Comparison of ENCODE assay signal across 27 cellular contexts in genomic region chr11:75147191-75147874, GRCh38. TPM values are rescaled to one million over a fixed set of nuclear protein-coding genes. Genes with fewer than 3 reads are reported as not detected.
DNase-seq lines count a peak whose midpoint lies in the region; ATAC-seq and TF ChIP-seq lines count a peak whose summit lies in the region.
"Had no signal": no experiment of that assay in that cellular context is flagged by ENCODE, and none has a peak within 500 bp of the region (broad histone marks: within the 10 kb centered on the region; RNA-seq: fewer than 3 reads in every experiment).

No MANE protein-coding gene starts in this region.

- no peaks in the 10 kb centered on the region for H3K36me3 ChIP-seq in heart left ventricle
- no peaks in the 10 kb centered on the region for H3K36me3 ChIP-seq in upper lobe of right lung
- H3K36me3 ChIP-seq in neural progenitor cell: no peaks in the 10 kb centered on the region
- H3K36me3 ChIP-seq: ovary had no signal

- ATAC-seq in left cardiac atrium: peak; percentile 25 to 52
- no peak for ATAC-seq in heart left ventricle
- ATAC-seq in activated T-helper 17 cell treated with anti-CD3 and anti-CD28 coated beads, Interleukin-2, amount 50 U/mL, for 72 hours (replicated peaks): no peak
- no peak for ATAC-seq in upper lobe of right lung
- ATAC-seq: body of pancreas; natural killer cell treated with Interleukin-12 subunit alpha and Interleukin-12 subunit beta and Interleukin-15 and Interleukin-18, amount 100 ng/mL, for 72 hours; stimulated activated memory B cell treated with anti-CD40 and anti-IgM and Interleukin-4, amounts not matched to agents 10 μg/mL and 1 μg/mL and 100 μg/mL, for 72 hours; T-helper 17 cell had no signal

- no peaks in the 10 kb centered on the region for H3K79me2 ChIP-seq in neural progenitor cell (ENCODE audit: low read depth)

- H3F3A ChIP-seq in neural progenitor cell (ENCODE audit: low read depth): no peaks in the 10 kb centered on the region

- TF ChIP-seq CTCF in heart left ventricle (IDR thresholded peaks at IDR 0.05) (no peak), upper lobe of right lung (IDR thresholded peaks at IDR 0.05) (no peak), neural progenitor cell (IDR thresholded peaks at IDR 0.05) (no peak)

- H3K27ac ChIP-seq in heart left ventricle: peak overlapping the region in 1 of 12 donors; percentile 85
- peak overlapping the region; percentile 55 for H3K27ac ChIP-seq in upper lobe of right lung
- no peak overlapping the region for H3K27ac ChIP-seq in neural progenitor cell
- H3K27ac ChIP-seq: body of pancreas, HL-60, ovary, testis had no signal

- H3K4me3 Mint-ChIP-seq in activated T-helper 17 cell treated with anti-CD3 and anti-CD28 coated beads, Interleukin-2, amount 50 U/mL, for 72 hours: no peak overlapping the region
- H3K4me3 Mint-ChIP-seq in neural progenitor cell: no peak overlapping the region
- H3K4me3 Mint-ChIP-seq: mesothelial cell of epicardium; natural killer cell treated with Interleukin-12 subunit alpha and Interleukin-12 subunit beta and Interleukin-15 and Interleukin-18, amount 100 ng/mL, for 72 hours; stimulated activated memory B cell treated with anti-CD40 and anti-IgM and Interleukin-4, amounts not matched to agents 10 μg/mL and 1 μg/mL and 100 μg/mL, for 72 hours; T-helper 17 cell had no signal

- H2AFZ ChIP-seq in neural progenitor cell (replicated peaks): no peak overlapping the region

- TF ChIP-seq POLR2A in heart left ventricle (IDR thresholded peaks at IDR 0.05): no peak

- peaks cover 13% of the 10 kb centered on the region for H3K27me3 Mint-ChIP-seq in activated T-helper 17 cell treated with anti-CD3 and anti-CD28 coated beads, Interleukin-2, amount 50 U/mL, for 72 hours
- H3K27me3 Mint-ChIP-seq in neural progenitor cell (ENCODE audit: insufficient read depth, low read depth): peaks cover 6% of the 10 kb centered on the region

- H3K27me3 ChIP-seq in heart left ventricle: no peaks in the 10 kb centered on the region
- H3K27me3 ChIP-seq in upper lobe of right lung: no peaks in the 10 kb centered on the region
- H3K27me3 ChIP-seq in neural progenitor cell: no peaks in the 10 kb centered on the region
- H3K27me3 ChIP-seq: body of pancreas, ovary, testis had no signal

- 60 to 69% (median 62%) methylated on average over 7 of the region's 7 CpGs for WGBS in heart left ventricle, 4 donors

- no peaks in the 10 kb centered on the region for H3K9me3 Mint-ChIP-seq in activated T-helper 17 cell treated with anti-CD3 and anti-CD28 coated beads, Interleukin-2, amount 50 U/mL, for 72 hours
- no peaks in the 10 kb centered on the region for H3K9me3 Mint-ChIP-seq in neural progenitor cell
- H3K9me3 Mint-ChIP-seq: mesothelial cell of epicardium; natural killer cell treated with Interleukin-12 subunit alpha and Interleukin-12 subunit beta and Interleukin-15 and Interleukin-18, amount 100 ng/mL, for 72 hours; stimulated activated memory B cell treated with anti-CD40 and anti-IgM and Interleukin-4, amounts not matched to agents 10 μg/mL and 1 μg/mL and 100 μg/mL, for 72 hours had no signal

- H3K36me3 Mint-ChIP-seq in activated T-helper 17 cell treated with anti-CD3 and anti-CD28 coated beads, Interleukin-2, amount 50 U/mL, for 72 hours (ENCODE audit: low read depth): no peaks in the 10 kb centered on the region
- H3K36me3 Mint-ChIP-seq in neural progenitor cell: no peaks in the 10 kb centered on the region
- H3K36me3 Mint-ChIP-seq: mesothelial cell of epicardium; natural killer cell treated with Interleukin-12 subunit alpha and Interleukin-12 subunit beta and Interleukin-15 and Interleukin-18, amount 100 ng/mL, for 72 hours; stimulated activated memory B cell treated with anti-CD40 and anti-IgM and Interleukin-4, amounts not matched to agents 10 μg/mL and 1 μg/mL and 100 μg/mL, for 72 hours had no signal

- no peaks in the 10 kb centered on the region for H4K20me1 ChIP-seq in neural progenitor cell (ENCODE audit: low read depth)

- DNase-seq in left cardiac atrium: no peak
- no peak for DNase-seq in heart left ventricle
- peak; percentile 19 for DNase-seq in left kidney (ENCODE audit: low read depth, low spot score)
- no peak for DNase-seq in upper lobe of right lung
- no peak for DNase-seq in neural progenitor cell (ENCODE audit: low spot score)
- DNase-seq in kidney tubule cell (ENCODE audit: low spot score): no peak
- no peak for DNase-seq in central memory CD4-positive, alpha-beta T cell
- DNase-seq: ACHN; activated CD8-positive, alpha-beta memory T cell treated with anti-CD3 and anti-CD28 coated beads, Interleukin-2, amount 50 U/mL, for 48 hours; cortex of kidney; NCI-H1694; NCI-H2171; NCI-H526; ovary; retina; stimulated activated CD4-positive, alpha-beta T cell treated with anti-CD3 and anti-CD28 coated beads, Interleukin-2, amount 100 ng/mL, for 48 hours; T-helper 17 cell; testis had no signal

- H3K27ac Mint-ChIP-seq in activated T-helper 17 cell treated with anti-CD3 and anti-CD28 coated beads, Interleukin-2, amount 50 U/mL, for 72 hours: peak overlapping the region; percentile 9
- H3K27ac Mint-ChIP-seq in neural progenitor cell: no peak overlapping the region
- H3K27ac Mint-ChIP-seq: mesothelial cell of epicardium; natural killer cell treated with Interleukin-12 subunit alpha and Interleukin-12 subunit beta and Interleukin-15 and Interleukin-18, amount 100 ng/mL, for 72 hours; stimulated activated memory B cell treated with anti-CD40 and anti-IgM and Interleukin-4, amounts not matched to agents 10 μg/mL and 1 μg/mL and 100 μg/mL, for 72 hours; T-helper 17 cell had no signal

- no peak overlapping the region for H3K9ac ChIP-seq in neural progenitor cell

- H3K9me3 ChIP-seq in heart left ventricle (no peaks in the 10 kb centered on the region), upper lobe of right lung (no peaks in the 10 kb centered on the region), neural progenitor cell (ENCODE audit: low read depth) (no peaks in the 10 kb centered on the region)
- H3K9me3 ChIP-seq: body of pancreas, ovary, testis had no signal

- intact Hi-C loops in left cardiac atrium (cut with DNase I): no loop called here
- intact Hi-C loops in heart left ventricle (cut with DNase I): loop anchor here in 2 of 10 donors (10.0 kb wide), 1 partner anchor 223 kb away; no protein-coding TSS in a partner anchor
- intact Hi-C loops in upper lobe of right lung (cut with DNase I): no loop called here

- no peak overlapping the region for H3K4me2 ChIP-seq in neural progenitor cell

- H3K4me1 Mint-ChIP-seq in activated T-helper 17 cell treated with anti-CD3 and anti-CD28 coated beads, Interleukin-2, amount 50 U/mL, for 72 hours: peaks cover 17% of the 10 kb centered on the region
- peaks cover 9% of the 10 kb centered on the region for H3K4me1 Mint-ChIP-seq in neural progenitor cell

- H3K4me3 ChIP-seq in heart left ventricle (no peak overlapping the region), upper lobe of right lung (no peak overlapping the region), neural progenitor cell (no peak overlapping the region)
- H3K4me3 ChIP-seq: body of pancreas, ovary, testis had no signal

- H3K4me1 ChIP-seq in heart left ventricle: peaks cover 0 to 68% (median 20%) of the 10 kb centered on the region in 12 donors
- peaks cover 39% of the 10 kb centered on the region for H3K4me1 ChIP-seq in upper lobe of right lung
- H3K4me1 ChIP-seq in neural progenitor cell: no peaks in the 10 kb centered on the region
- H3K4me1 ChIP-seq: testis had no signal

RNA-seq across cellular contexts. Expression of gene SLCO2B1, which starts 3.6 kb away (rescaled TPM):
- total RNA-seq in left cardiac atrium (10 to 100 TPM; 49.0 to 55.8 TPM), heart left ventricle (100 to 1,000 TPM in 1 of 9 donors, 10 to 100 TPM in 7, 1 to 10 TPM in 1; 8.1 to 167 (median 18.6) TPM), upper lobe of right lung (204 TPM), neural progenitor cell (ENCODE audit: low replicate concordance) (0.07 and 0.12 TPM in 2 replicates)
- polyA plus RNA-seq in heart left ventricle: 1 to 10 TPM; 4.7 to 9.8 TPM
- total RNA-seq in activated T-helper 17 cell treated with anti-CD3 and anti-CD28 coated beads, Interleukin-2, amount 50 U/mL, for 72 hours: 1 to 10 TPM in 1 of 2 donors, under 1 TPM in 1; 0.26 to 2.2 TPM
- total RNA-seq: endothelial cell of umbilical vein, LHCN-M2, mesothelial cell of epicardium, T-helper 17 cell had no signal

RNA-seq across cellular contexts. Expression of gene OR2AT4, which starts 50.7 kb away (rescaled TPM):
- total RNA-seq in left cardiac atrium (not detected), heart left ventricle (not detected), upper lobe of right lung (not detected), neural progenitor cell (ENCODE audit: low replicate concordance) (0.22 TPM in 1 of 2 replicates, not detected in the other)
- polyA plus RNA-seq in heart left ventricle: not detected
- not detected for total RNA-seq in activated T-helper 17 cell treated with anti-CD3 and anti-CD28 coated beads, Interleukin-2, amount 50 U/mL, for 72 hours
- total RNA-seq: endothelial cell of umbilical vein; kidney epithelial cell; LHCN-M2; mesothelial cell of epicardium; natural killer cell treated with Interleukin-12 subunit alpha and Interleukin-12 subunit beta and Interleukin-15 and Interleukin-18, amount 100 ng/mL, for 72 hours; ovary; T-helper 17 cell had no signal
- polyA plus RNA-seq: endothelial cell of umbilical vein had no signal

Comparison
In these comparisons a context has a peak if more than half of its experiments do, and no peak if none do; other contexts are left out.
1. ATAC-seq: peak in left cardiac atrium (2 of 2); none in heart left ventricle (0 of 4), activated T-helper 17 cell treated with anti-CD3 and anti-CD28 coated beads, Interleukin-2, amount 50 U/mL, for 72 hours (single experiment) and upper lobe of right lung (single experiment).